ENCODE assay signal across 12 cellular contexts in the genomic region with DNA sequence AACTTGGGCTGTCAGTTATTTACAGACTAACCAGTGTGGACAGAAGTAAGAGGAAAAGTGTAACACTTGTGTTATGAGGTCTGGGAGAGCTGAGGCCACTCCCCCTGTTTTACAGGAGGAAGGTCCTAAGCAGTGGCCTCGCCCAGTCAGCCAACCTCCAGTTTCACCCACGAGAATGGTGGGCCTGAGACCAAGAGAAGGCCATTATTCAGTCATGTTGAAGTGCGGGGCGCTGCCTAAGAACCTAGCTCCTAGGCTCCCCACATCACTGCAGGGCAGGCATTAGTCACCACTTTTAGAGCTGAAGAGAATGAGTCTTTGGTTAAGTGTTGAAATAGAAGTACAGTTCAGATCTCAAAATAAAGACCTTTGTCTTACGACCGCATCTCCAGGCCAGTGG. TPM values are rescaled to one million over a fixed set of nuclear protein-coding genes. Genes with fewer than 3 reads are reported as not detected.
DNase-seq lines count a peak whose midpoint lies in the region; ATAC-seq, FAIRE-seq and TF ChIP-seq lines count a peak whose summit lies in the region.
"Had no signal": no experiment of that assay in that cellular context is flagged by ENCODE, and none has a peak within 500 bp of the region (broad histone marks: within the 10 kb centered on the region; RNA-seq: fewer than 3 reads in every experiment).

No MANE protein-coding gene starts in this region.

- H3K27ac ChIP-seq in mucosa of rectum (ENCODE audit: low read depth in 2 of 2, low read length in 2 of 2) (peak overlapping the region; percentile 46 to 49), coronary artery (no peak overlapping the region)
- H3K27ac ChIP-seq: gastrocnemius medialis, right atrium auricular region had no signal

- TF ChIP-seq POLR2A in GM12892 (IDR thresholded peaks at IDR 0.05; ENCODE audit: low read depth, low read length): no peak

- H3K9me3 ChIP-seq in mucosa of rectum (ENCODE audit: control insufficient read depth in 2 of 2, low read length in 2 of 2): no peaks in the 10 kb centered on the region
- H3K9me3 ChIP-seq: gastrocnemius medialis had no signal

- H3K36me3 ChIP-seq in mucosa of rectum (ENCODE audit: control insufficient read depth in 2 of 2, insufficient read depth in 2 of 2, low read length in 2 of 2): no peaks in the 10 kb centered on the region
- H3K36me3 ChIP-seq: gastrocnemius medialis, right atrium auricular region had no signal

- TF ChIP-seq CTCF in choroid plexus epithelial cell (conservative IDR thresholded peaks at IDR 0.05; ENCODE audit: low read depth, low read length) (no peak), coronary artery (IDR thresholded peaks at IDR 0.05) (no peak)

- peak; percentile 33 for FAIRE-seq in GM12892 (lab: Jason Lieb, UNC)

- DNase-seq in GM12892 (ENCODE audit: insufficient read length): no peak
- peak; percentile 84 for DNase-seq in MV-4-11 (lab: John Stamatoyannopoulos, UW)
- peak; percentile 71 for DNase-seq in choroid plexus epithelial cell (ENCODE audit: low read depth)
- no peak for DNase-seq in NCI-H146 (lab: John Stamatoyannopoulos, UW)
- DNase-seq in coronary artery (ENCODE audit: low spot score): no peak
- DNase-seq: gastrocnemius medialis, NCI-H1417, Right ventricle myocardium superior had no signal

- ATAC-seq in HG03196 (IDR thresholded peaks at IDR 0.05; ENCODE audit: unreplicated experiment) (no peak), HG03378 (IDR thresholded peaks at IDR 0.05; ENCODE audit: unreplicated experiment) (no peak)
- ATAC-seq: gastrocnemius medialis had no signal

- H3K4me3 ChIP-seq in choroid plexus epithelial cell (ENCODE audit: low read depth, low read length): no peak overlapping the region
- no peak overlapping the region for H3K4me3 ChIP-seq in mucosa of rectum (ENCODE audit: low read length in 2 of 2)
- no peak overlapping the region for H3K4me3 ChIP-seq in coronary artery
- H3K4me3 ChIP-seq: gastrocnemius medialis, right atrium auricular region had no signal

- H3K9ac ChIP-seq in mucosa of rectum (ENCODE audit: low read depth in 1 of 2, low read length in 2 of 2): no peak overlapping the region

- H3K4me1 ChIP-seq in mucosa of rectum (ENCODE audit: control insufficient read depth in 2 of 2, insufficient read depth in 2 of 2, low read length in 2 of 2): peaks cover 11 to 21% of the 10 kb centered on the region in 2 donors

- H3K27me3 ChIP-seq in mucosa of rectum (ENCODE audit: control insufficient read depth in 2 of 2, insufficient read depth in 2 of 2, low read length in 2 of 2): no peaks in the 10 kb centered on the region
- H3K27me3 ChIP-seq: gastrocnemius medialis, right atrium auricular region had no signal

RNA-seq across cellular contexts. Expression of gene CDYL, which starts 27.9 kb away (rescaled TPM):
- polyA plus RNA-seq in GM12892 (2012; ENCODE audit: missing spikeins): 18.0 TPM

Comparison
In these comparisons a context has a peak if more than half of its experiments do, and no peak if none do; other contexts are left out.
1. DNase-seq: peak in MV-4-11 (single experiment) and choroid plexus epithelial cell (single experiment); none in GM12892 (single experiment), NCI-H146 (single experiment) and coronary artery (single experiment).
2. H3K27ac ChIP-seq: peak in mucosa of rectum (2 of 2); none in coronary artery (0 of 2).